Comparison of ENCODE assay signal across 8 cellular contexts in the genomic region with DNA sequence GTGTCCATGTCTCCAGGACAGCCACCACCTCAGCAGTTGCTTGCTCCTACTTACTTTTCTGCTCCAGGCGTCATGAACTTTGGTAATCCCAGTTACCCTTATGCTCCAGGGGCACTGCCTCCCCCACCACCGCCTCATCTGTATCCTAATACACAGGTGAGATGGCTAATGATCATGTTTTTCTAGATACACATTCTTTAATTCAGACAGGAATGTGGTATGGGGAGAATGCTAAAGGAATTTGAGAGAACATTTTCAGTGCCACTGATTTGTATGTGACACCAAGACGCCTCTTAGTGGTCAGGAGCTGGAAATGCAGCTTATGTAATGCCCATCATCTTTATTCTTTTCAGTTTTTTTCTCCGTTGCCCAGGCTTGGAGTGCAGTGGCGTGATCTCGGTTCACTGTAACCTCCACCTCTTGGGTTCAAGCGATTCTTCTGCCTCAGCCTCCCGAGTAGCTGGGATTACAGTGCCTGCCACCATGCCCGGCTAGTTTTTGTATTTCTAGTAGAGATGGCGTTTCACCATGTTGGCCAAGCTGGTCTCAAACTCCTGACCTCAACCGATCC. TPM values are rescaled to one million over a fixed set of nuclear protein-coding genes. Genes with fewer than 3 reads are reported as not detected.
DNase-seq lines count a peak whose midpoint lies in the region; ATAC-seq, FAIRE-seq and TF ChIP-seq lines count a peak whose summit lies in the region.

No MANE protein-coding gene starts in this region.

- H3K79me2 ChIP-seq in PC-9 (ENCODE audit: low read depth) (no peaks in the 10 kb centered on the region), GM12878 (ENCODE audit: control insufficient read depth, insufficient read depth, low read length) (no peaks in the 10 kb centered on the region; the same call in none of the 2 replicates)

- intact Hi-C loops in PC-9 (cut with micrococcal nuclease; ENCODE audit: unreplicated experiment): loop anchor here (1.0 to 5.0 kb wide), 4 partner anchors 55 to 546 kb away; no protein-coding TSS in a partner anchor
- intact Hi-C loops in GM12878 (cut with micrococcal nuclease; ENCODE audit: unreplicated experiment): loop anchor here (1.0 to 10.0 kb wide), 3 partner anchors 55 to 156 kb away; a partner anchor contains a TSS
- intact Hi-C loops in right cardiac atrium (cut with DNase I): loop anchor here in 3 of 4 donors (5.0 to 10.0 kb wide), 3 partner anchors 56 to 154 kb away; a partner anchor contains a TSS
- intact Hi-C loops in sciatic nerve (cut with DNase I): loop anchor here (10.0 kb wide), 1 partner anchor 54 kb away; no protein-coding TSS in a partner anchor

- WGBS in GM12878 (ENCODE audit: insufficient coverage, insufficient replicate concordance, low lambda C conversion rate, missing lambda C conversion rate): 40% methylated on average over 11 of the region's 11 CpGs
- 38% methylated on average over 11 of the region's 11 CpGs for WGBS in right cardiac atrium

- H3K4me1 ChIP-seq in PC-9 (replicated peaks; ENCODE audit: insufficient read depth) (peaks cover 6% of the 10 kb centered on the region; the same call in 1 of the 2 replicates), GM12878 (ENCODE audit: control insufficient read depth, insufficient read depth, low read length) (no peaks in the 10 kb centered on the region), right cardiac atrium (ENCODE audit: control insufficient read depth, insufficient read depth, low read length) (no peaks in the 10 kb centered on the region)

- FAIRE-seq in GM12878 (lab: Jason Lieb, UNC): peak; percentile 97

- H3K9me2 ChIP-seq in PC-9 (ENCODE audit: insufficient read depth): no peaks in the 10 kb centered on the region

- BruUV-seq in PC-9 (replicated peaks; lab: Mats Ljungman, UMichigan) (no TSS peak), GM12878 (replicated peaks; lab: Mats Ljungman, UMichigan) (no TSS peak)

- H3K9me3 ChIP-seq in PC-9 (ENCODE audit: insufficient read depth, low read depth) (no peaks in the 10 kb centered on the region), GM12878 (replicated peaks; ENCODE audit: control insufficient read depth, insufficient read depth, low read length) (no peaks in the 10 kb centered on the region), right cardiac atrium (ENCODE audit: control insufficient read depth, low read length) (no peaks in the 10 kb centered on the region)

- peak; percentile 50 for DNase-seq in DMS153 treated with DMSO at 0.1 percent for 48 hours (lab: John Stamatoyannopoulos, UW; ENCODE audit: unreplicated experiment)
- DNase-seq in HT-29 (ENCODE audit: low spot score): peak; percentile 70
- peak; percentile 50 to 92 for DNase-seq in PC-9
- peak; percentile 15 for DNase-seq in GM12878 (ENCODE audit: low read depth, low spot score)
- DNase-seq in right cardiac atrium: no peak
- no peak for DNase-seq in sciatic nerve (ENCODE audit: low spot score)

- H2AFZ ChIP-seq in PC-9 (no peak overlapping the region), GM12878 (ENCODE audit: control insufficient read depth, low read depth, low read length) (no peak overlapping the region)

- H3K4me3 ChIP-seq in PC-9 (no peak overlapping the region), GM12878 (no peak overlapping the region), right cardiac atrium (ENCODE audit: low read length) (no peak overlapping the region)

- no peak overlapping the region for H3K9ac ChIP-seq in GM12878 (ENCODE audit: control insufficient read depth, insufficient read depth, low read length)

- peak; percentile 80 for TF ChIP-seq RAD21 in GM12878 (IDR thresholded peaks at IDR 0.05; ENCODE audit: insufficient read depth, low read depth, low read length)

- H3F3A ChIP-seq in PC-9 (ENCODE audit: insufficient read depth, low read depth): peaks cover 34% of the 10 kb centered on the region; the same call in 1 of the 2 replicates

- RAD21 ChIA-PET in GM12878 (lab: Charles Lee; ENCODE audit: unreplicated experiment): interaction anchor here (0.7 to 8.8 kb wide), 26 partner anchors 11 to 161 kb away, joined by 3 to 246 read pairs (median 4); a partner anchor contains a TSS

- ATAC-seq in GM12878 (peak; percentile 83), right cardiac atrium (peak; percentile 54 to 64), sciatic nerve (peak; percentile 75), GM21381 (IDR thresholded peaks at IDR 0.05; ENCODE audit: unreplicated experiment) (no peak), GM21367 (IDR thresholded peaks at IDR 0.05; ENCODE audit: unreplicated experiment) (no peak)

- in situ Hi-C loops in GM12878 (cut with MboI): loop anchor here (5.0 kb wide), 1 partner anchor 56 kb away; no protein-coding TSS in a partner anchor

- H4K20me1 ChIP-seq in PC-9 (ENCODE audit: insufficient read depth) (no peaks in the 10 kb centered on the region; the same call in 1 of the 2 replicates), GM12878 (ENCODE audit: control insufficient read depth, insufficient read depth) (no peaks in the 10 kb centered on the region)

- H3K36me3 ChIP-seq in PC-9 (ENCODE audit: low read depth) (peaks cover 42% of the 10 kb centered on the region), GM12878 (ENCODE audit: control insufficient read depth in 2 of 2, insufficient read depth in 2 of 2, low read length in 1 of 2) (peaks cover 28 to 32% of the 10 kb centered on the region in 2 experiments)

- POLR2A ChIA-PET in PC-9 (lab: Charles Lee; ENCODE audit: unreplicated experiment): interaction anchor here (0.6 kb wide), 1 partner anchor 210 kb away, joined by 5 read pairs; no protein-coding TSS in a partner anchor
- POLR2A ChIA-PET in GM12878 (lab: Charles Lee): interaction anchor here (0.6 to 4.6 kb wide), 9 partner anchors 16 to 159 kb away, joined by 3 to 52 read pairs (median 4); a partner anchor contains a TSS

- no peak for TF ChIP-seq EP300 in GM12878 (IDR thresholded peaks at IDR 0.05; ENCODE audit: borderline replicate concordance in 1 of 2, control insufficient read depth in 1 of 2, low read depth in 2 of 2, low read length in 2 of 2)

- TF ChIP-seq CTCF in PC-9 (conservative IDR thresholded peaks at IDR 0.05): peak; percentile 90
- TF ChIP-seq CTCF in GM12878 (IDR thresholded peaks at IDR 0.05 in 2 of 3, conservative IDR thresholded peaks at IDR 0.05 in 1 of 3; ENCODE audit: control insufficient read depth in 2 of 3, extremely low read depth in 1 of 3, insufficient read depth in 1 of 3, low read depth in 3 of 3, low read length in 3 of 3): peak; percentile 69 to 78 (median 69)

- no peak for TF ChIP-seq POLR2A in GM12878 (IDR thresholded peaks at IDR 0.05; ENCODE audit: low read depth, low read length)

- H3K4me2 ChIP-seq in PC-9 (peak overlapping the region; percentile 23; the same call in 1 of the 2 replicates), GM12878 (ENCODE audit: control insufficient read depth, insufficient read depth) (no peak overlapping the region)

- SMC1A ChIA-PET in GM12878 (lab: Charles Lee; ENCODE audit: uncharacterized antibody, unreplicated experiment): interaction anchor here (0.6 to 4.7 kb wide), 27 partner anchors 8 to 161 kb away, joined by 3 to 177 read pairs (median 4); a partner anchor contains a TSS

- H3K27ac ChIP-seq in PC-9 (no peak overlapping the region), GM12878 (ENCODE audit: control insufficient read depth, insufficient read depth) (no peak overlapping the region), right cardiac atrium (ENCODE audit: low read length) (peak overlapping the region; percentile 64)

- H3K27me3 ChIP-seq in PC-9 (ENCODE audit: insufficient read depth, low read depth) (no peaks in the 10 kb centered on the region), GM12878 (replicated peaks in 1 of 2; ENCODE audit: control insufficient read depth in 2 of 2, insufficient read depth in 2 of 2, low read length in 1 of 2) (no peaks in the 10 kb centered on the region), right cardiac atrium (ENCODE audit: control insufficient read depth, insufficient read depth) (no peaks in the 10 kb centered on the region)

- CTCF ChIA-PET in PC-9 (lab: Charles Lee) (interaction anchor here (0.5 to 2.0 kb wide), 6 partner anchors 28 to 621 kb away, joined by 3 to 8 read pairs (median 4); a partner anchor contains a TSS), GM12878 (lab: Yijun Ruan, JAX) (interaction anchor here (0.6 to 8.1 kb wide), 48 partner anchors 10 to 1154 kb away, joined by 3 to 367 read pairs (median 4); a partner anchor contains a TSS)

RNA-seq across cellular contexts. Expression of a gene that starts 8.9 kb away (rescaled TPM):
- 14.3 and 15.2 TPM in 2 replicates for total RNA-seq in HT-29 (2014; rRNA removed; shearing (Covaris generic))
- total RNA-seq in PC-9 (2021) (14.0 and 14.9 TPM in 2 replicates), GM12878 (2014; rRNA removed) (0.98 and 1.6 TPM in 2 replicates), GM12878 (2014; rRNA removed; fragmentation: Illumina TruSeq; extraction: Trizol) (0.83 and 1.2 TPM in 2 replicates), GM12878 (2021) (2.8 and 3.2 TPM in 2 replicates), right cardiac atrium (1 to 10 TPM; 2.7 to 5.6 (median 4.1) TPM), sciatic nerve (21.2 TPM)
- 5.0 and 6.2 TPM in 2 replicates for total RNA-seq in GM12878 (2013; cell fraction: nucleolus; rRNA removed)
- polyA plus RNA-seq in GM12878 (2011; ENCODE audit: low read depth): 1.6 TPM
- polyA plus RNA-seq in GM12878 (2011; rRNA removed) (0.82 and 1.7 TPM in 2 replicates), GM12878 (2014; fragmentation: Illumina TruSeq; extraction: Trizol) (1.2 and 2.2 TPM in 2 replicates), GM12878 (2014; fragmentation: Nextera tagmentation; extraction: Ambion mirVana) (under 1 TPM; 0.13 to 0.38 TPM), GM12878 (2014; rRNA removed) (2.9 and 3.6 TPM in 2 replicates), GM12878 (2016; fragmentation: Nextera tagmentation; extraction: Ambion mirVana) (1 to 10 TPM in 1 of 2 experiments, under 1 TPM in 1; 0.95 to 1.3 TPM), right cardiac atrium (3.8 TPM)
- 1.4 and 2.0 TPM in 2 replicates for polyA plus RNA-seq in GM12878 (2011; cell fraction: cytosol; rRNA removed)
- polyA plus RNA-seq in GM12878 (2011; cell fraction: nucleus; rRNA removed): 10.8 and 13.1 TPM in 2 replicates
- polyA plus RNA-seq in GM12878 (2012): 1.9 and 2.3 TPM in 2 replicates
- polyA minus RNA-seq in GM12878 (2011; rRNA and poly(A)+ RNA removed): 1.8 and 2.2 TPM in 2 replicates
- polyA minus RNA-seq in GM12878 (2011; cell fraction: cytosol; rRNA and poly(A)+ RNA removed): 1.6 and 2.1 TPM in 2 replicates
- polyA minus RNA-seq in GM12878 (2011; cell fraction: nucleus; rRNA and poly(A)+ RNA removed): 3.0 and 6.3 TPM in 2 replicates

RNA-seq across cellular contexts. Expression of a gene that starts 28.0 kb away (rescaled TPM):
- 22.9 and 33.3 TPM in 2 replicates for total RNA-seq in HT-29 (2014; rRNA removed; shearing (Covaris generic))
- 45.8 and 51.5 TPM in 2 replicates for total RNA-seq in PC-9 (2021)
- total RNA-seq in GM12878 (2013; cell fraction: nucleolus; rRNA removed): 135 and 156 TPM in 2 replicates
- total RNA-seq in GM12878 (2014; rRNA removed): 31.8 and 37.6 TPM in 2 replicates
- total RNA-seq in GM12878 (2014; rRNA removed; fragmentation: Illumina TruSeq; extraction: Trizol): 31.9 and 33.7 TPM in 2 replicates
- 42.9 and 49.0 TPM in 2 replicates for total RNA-seq in GM12878 (2021)
- 30.2 TPM for polyA plus RNA-seq in GM12878 (2011; ENCODE audit: low read depth)
- 40.3 and 60.0 TPM in 2 replicates for polyA plus RNA-seq in GM12878 (2011; rRNA removed)
- polyA plus RNA-seq in GM12878 (2011; cell fraction: cytosol; rRNA removed): 39.7 and 54.1 TPM in 2 replicates
- 126 and 159 TPM in 2 replicates for polyA plus RNA-seq in GM12878 (2011; cell fraction: nucleus; rRNA removed)
- polyA plus RNA-seq in GM12878 (2012): 40.4 and 44.5 TPM in 2 replicates
- 52.4 and 59.7 TPM in 2 replicates for polyA plus RNA-seq in GM12878 (2014; fragmentation: Illumina TruSeq; extraction: Trizol)
- polyA plus RNA-seq in GM12878 (2014; fragmentation: Nextera tagmentation; extraction: Ambion mirVana): 10 to 100 TPM; 12.7 to 16.4 TPM
- polyA plus RNA-seq in GM12878 (2014; rRNA removed): 30.2 and 34.3 TPM in 2 replicates
- polyA plus RNA-seq in GM12878 (2016; fragmentation: Nextera tagmentation; extraction: Ambion mirVana): 10 to 100 TPM; 52.6 to 53.4 TPM
- polyA minus RNA-seq in GM12878 (2011; rRNA and poly(A)+ RNA removed): 40.6 and 41.8 TPM in 2 replicates
- 9.0 and 22.5 TPM in 2 replicates for polyA minus RNA-seq in GM12878 (2011; cell fraction: cytosol; rRNA and poly(A)+ RNA removed)
- 33.4 and 39.4 TPM in 2 replicates for polyA minus RNA-seq in GM12878 (2011; cell fraction: nucleus; rRNA and poly(A)+ RNA removed)
- total RNA-seq in right cardiac atrium: 10 to 100 TPM; 50.2 to 56.7 (median 50.7) TPM
- polyA plus RNA-seq in right cardiac atrium: 23.4 TPM
- total RNA-seq in sciatic nerve: 135 TPM

RNA-seq across cellular contexts. Expression of a gene that starts 46.6 kb away (rescaled TPM):
- total RNA-seq in HT-29 (2014; rRNA removed; shearing (Covaris generic)): 44.1 and 47.1 TPM in 2 replicates
- 56.8 and 61.8 TPM in 2 replicates for total RNA-seq in PC-9 (2021)
- 146 and 147 TPM in 2 replicates for total RNA-seq in GM12878 (2013; cell fraction: nucleolus; rRNA removed)
- 56.3 and 57.6 TPM in 2 replicates for total RNA-seq in GM12878 (2014; rRNA removed)
- 56.4 and 56.5 TPM in 2 replicates for total RNA-seq in GM12878 (2014; rRNA removed; fragmentation: Illumina TruSeq; extraction: Trizol)
- total RNA-seq in GM12878 (2021): 47.8 and 50.6 TPM in 2 replicates
- polyA plus RNA-seq in GM12878 (2011; ENCODE audit: low read depth): 38.1 TPM
- polyA plus RNA-seq in GM12878 (2011; rRNA removed): 80.9 and 101 TPM in 2 replicates
- 34.6 and 35.7 TPM in 2 replicates for polyA plus RNA-seq in GM12878 (2011; cell fraction: cytosol; rRNA removed)
- polyA plus RNA-seq in GM12878 (2011; cell fraction: nucleus; rRNA removed): 220 and 227 TPM in 2 replicates
- 45.9 and 51.6 TPM in 2 replicates for polyA plus RNA-seq in GM12878 (2012)
- 95.2 and 110 TPM in 2 replicates for polyA plus RNA-seq in GM12878 (2014; fragmentation: Illumina TruSeq; extraction: Trizol)
- polyA plus RNA-seq in GM12878 (2014; fragmentation: Nextera tagmentation; extraction: Ambion mirVana): 10 to 100 TPM; 11.1 to 18.0 TPM
- polyA plus RNA-seq in GM12878 (2014; rRNA removed): 52.0 and 53.1 TPM in 2 replicates
- polyA plus RNA-seq in GM12878 (2016; fragmentation: Nextera tagmentation; extraction: Ambion mirVana): 1 to 10 TPM; 6.1 to 9.5 TPM
- polyA minus RNA-seq in GM12878 (2011; rRNA and poly(A)+ RNA removed): 33.0 and 40.5 TPM in 2 replicates
- polyA minus RNA-seq in GM12878 (2011; cell fraction: cytosol; rRNA and poly(A)+ RNA removed): 16.6 and 20.3 TPM in 2 replicates
- 30.2 and 34.7 TPM in 2 replicates for polyA minus RNA-seq in GM12878 (2011; cell fraction: nucleus; rRNA and poly(A)+ RNA removed)
- 10 to 100 TPM; 53.6 to 57.3 (median 55.2) TPM for total RNA-seq in right cardiac atrium
- 44.8 TPM for polyA plus RNA-seq in right cardiac atrium
- total RNA-seq in sciatic nerve: 108 TPM

RNA-seq across cellular contexts. Expression of a gene that starts 50.8 kb away (rescaled TPM):
- total RNA-seq in HT-29 (2014; rRNA removed; shearing (Covaris generic)): 8.1 and 9.8 TPM in 2 replicates
- total RNA-seq in PC-9 (2021) (23.4 and 37.2 TPM in 2 replicates), GM12878 (2014; rRNA removed) (4.2 and 4.8 TPM in 2 replicates), GM12878 (2014; rRNA removed; fragmentation: Illumina TruSeq; extraction: Trizol) (4.3 and 5.5 TPM in 2 replicates), GM12878 (2021) (16.6 and 20.8 TPM in 2 replicates), right cardiac atrium (10 to 100 TPM; 11.1 to 14.6 (median 13.5) TPM), sciatic nerve (41.1 TPM)
- total RNA-seq in GM12878 (2013; cell fraction: nucleolus; rRNA removed): 12.3 and 13.2 TPM in 2 replicates
- 8.5 TPM for polyA plus RNA-seq in GM12878 (2011; ENCODE audit: low read depth)
- polyA plus RNA-seq in GM12878 (2011; rRNA removed) (4.4 and 7.9 TPM in 2 replicates), GM12878 (2014; fragmentation: Illumina TruSeq; extraction: Trizol) (10.8 and 11.1 TPM in 2 replicates), GM12878 (2014; fragmentation: Nextera tagmentation; extraction: Ambion mirVana) (1 to 10 TPM; 4.2 to 5.5 TPM), GM12878 (2014; rRNA removed) (6.3 and 7.1 TPM in 2 replicates), GM12878 (2016; fragmentation: Nextera tagmentation; extraction: Ambion mirVana) (10 to 100 TPM in 1 of 2 experiments, 1 to 10 TPM in 1; 9.8 to 12.7 TPM), right cardiac atrium (8.2 TPM)
- polyA plus RNA-seq in GM12878 (2011; cell fraction: cytosol; rRNA removed): 5.0 and 5.3 TPM in 2 replicates
- polyA plus RNA-seq in GM12878 (2011; cell fraction: nucleus; rRNA removed): 4.6 and 6.1 TPM in 2 replicates
- polyA plus RNA-seq in GM12878 (2012): 10.7 and 14.7 TPM in 2 replicates
- polyA minus RNA-seq in GM12878 (2011; rRNA and poly(A)+ RNA removed): 6.2 and 6.9 TPM in 2 replicates
- 3.6 TPM in 2 replicates for polyA minus RNA-seq in GM12878 (2011; cell fraction: cytosol; rRNA and poly(A)+ RNA removed)
- polyA minus RNA-seq in GM12878 (2011; cell fraction: nucleus; rRNA and poly(A)+ RNA removed): 3.3 and 3.6 TPM in 2 replicates

Comparison
In these comparisons a context has a peak if more than half of its experiments do, and no peak if none do; other contexts are left out.
1. DNase-seq: peak in DMS153 treated with DMSO at 0.1 percent for 48 hours (single experiment), HT-29 (single experiment), PC-9 (2 of 2) and GM12878 (single experiment); none in right cardiac atrium (0 of 3) and sciatic nerve (single experiment).
2. ATAC-seq: peak in GM12878 (single experiment), right cardiac atrium (2 of 2) and sciatic nerve (single experiment); none in GM21381 (single experiment) and GM21367 (single experiment).